15 cellular contexts compared by ENCODE assay signal in genomic region chr7:66348959-66349358, GRCh38.
DNase-seq lines count a peak whose midpoint lies in the region; ATAC-seq, FAIRE-seq and TF ChIP-seq lines count a peak whose summit lies in the region.
"Had no signal": no experiment of that assay in that cellular context is flagged by ENCODE, and none has a peak within 500 bp of the region (broad histone marks: within the 10 kb centered on the region; RNA-seq: fewer than 3 reads in every experiment).

No MANE protein-coding gene starts in this region.

- no TSS peak for BruUV-seq in HepG2 (replicated peaks; lab: Mats Ljungman, UMichigan)

- no peak for FAIRE-seq in HepG2 (lab: Jason Lieb, UNC)

- H3K36me3 ChIP-seq in neutrophil (no peaks in the 10 kb centered on the region), HepG2 (replicated peaks in 1 of 2; ENCODE audit: control insufficient read depth in 1 of 2, insufficient read depth in 2 of 2, low read length in 2 of 2) (peaks cover 1% of the 10 kb centered on the region in 2 experiments; a peak in 1 of 5 replicates)
- H3K36me3 ChIP-seq: esophagus muscularis mucosa had no signal

- peak overlapping the region; percentile 13 for H3K27ac ChIP-seq in epithelial cell of prostate
- H3K27ac ChIP-seq in neutrophil, result peak overlapping the region; percentile 91
- H3K27ac ChIP-seq in HepG2 (ENCODE audit: extremely low read length, insufficient read depth, low read length), result no peak overlapping the region

- no peaks in the 10 kb centered on the region for H3K9me3 ChIP-seq in neutrophil
- no peaks in the 10 kb centered on the region for H3K9me3 ChIP-seq in HepG2 (ENCODE audit: low read length)
- H3K9me3 ChIP-seq: testis had no signal

- peak; percentile 95 for DNase-seq in GF-D8 (lab: John Stamatoyannopoulos, UW)
- peak; percentile 56 for DNase-seq in RPMI8226
- no peak for DNase-seq in epithelial cell of prostate (ENCODE audit: low read depth, low spot score)
- no peak for DNase-seq in kidney tubule cell (ENCODE audit: low spot score)
- DNase-seq in stimulated activated CD4-positive, alpha-beta T cell treated with anti-CD3 and anti-CD28 coated beads, Interleukin-1b, Interleukin-23, amount 100 ng/mL, for 48 hours, result no peak
- DNase-seq in HepG2 (ENCODE audit: low spot score), result no peak
- no peak for DNase-seq in RKO (ENCODE audit: low spot score)
- DNase-seq: activated CD4-positive, alpha-beta T cell treated with anti-CD3 and anti-CD28 coated beads, Interleukin-2, amount 50 U/mL, for 1 hour; activated T-cell treated with anti-CD3 and anti-CD28 coated beads, Interleukin-2, amount 50 U/mL, for 4 hours; DND-41; NCI-H1092; T-helper 1 cell; testis had no signal

- H3K4me1 ChIP-seq in neutrophil (ENCODE audit: control insufficient read depth in 1 of 2, insufficient read depth in 1 of 2, low read depth in 1 of 2, low read length in 1 of 2), result peaks cover 31 to 32% of the 10 kb centered on the region in 2 experiments
- peaks cover 26% of the 10 kb centered on the region for H3K4me1 ChIP-seq in HepG2 (ENCODE audit: insufficient read depth, low read length)

- no peak overlapping the region for H3K9ac ChIP-seq in HepG2 (ENCODE audit: insufficient read depth, low read depth, low read length)

- POLR2A ChIA-PET in HepG2 (lab: Yijun Ruan, JAX), result no interaction called here

- no peak overlapping the region for H3K4me2 ChIP-seq in HepG2 (ENCODE audit: low read depth, low read length)

- no peak for TF ChIP-seq RAD21 in HepG2 (CRISPR knock-in tag; IDR thresholded peaks at IDR 0.05)

- CTCF ChIA-PET in HepG2 (lab: Yijun Ruan, JAX; ENCODE audit: low intra/inter-chr PET ratio, low total read pairs), result no interaction called here

- H4K20me1 ChIP-seq in HepG2 (ENCODE audit: insufficient read depth, low read length), result no peaks in the 10 kb centered on the region

- no peak for TF ChIP-seq POLR2A in HepG2 (IDR thresholded peaks at IDR 0.05; ENCODE audit: insufficient read depth in 1 of 2, low read depth in 2 of 2, low read length in 2 of 2)

- in situ Hi-C loops in HepG2 (cut with HindIII; ENCODE audit: extremely low pct_ligation_motif_present, low pct_unique_long_range_greater_than_20kb), result no loop called here

- 93% methylated on average over 6 of the region's 6 CpGs for WGBS in HepG2 (ENCODE audit: low lambda C conversion rate)

- TF ChIP-seq EP300 in HepG2 (IDR thresholded peaks at IDR 0.05; ENCODE audit: low read depth in 2 of 2, low read length in 2 of 2) (no peak), HepG2 (CRISPR knock-in tag; IDR thresholded peaks at IDR 0.05; ENCODE audit: borderline replicate concordance) (no peak)

- no peak for ATAC-seq in HepG2
- ATAC-seq: activated T-cell treated with anti-CD3 and anti-CD28 coated beads, Interleukin-2, amount 50 U/mL, for 4 hours had no signal

- H3K27me3 ChIP-seq in neutrophil (no peaks in the 10 kb centered on the region), HepG2 (ENCODE audit: control insufficient read depth in 1 of 2, insufficient read depth in 2 of 2, low read length in 2 of 2) (no peaks in the 10 kb centered on the region)
- H3K27me3 ChIP-seq: esophagus muscularis mucosa, testis had no signal

- intact Hi-C loops in HepG2 (cut with micrococcal nuclease; ENCODE audit: unreplicated experiment), result no loop called here

- H3K4me3 ChIP-seq in neutrophil (ENCODE audit: low read depth in 1 of 2, low read length in 1 of 2), result peak overlapping the region; percentile 13 to 51
- H3K4me3 ChIP-seq in HepG2 (replicated peaks in 1 of 3; ENCODE audit: insufficient read depth in 1 of 3, low read depth in 2 of 3, low read length in 3 of 3), result no peak overlapping the region
- H3K4me3 ChIP-seq: esophagus muscularis mucosa, testis had no signal

- no peaks in the 10 kb centered on the region for H3K79me2 ChIP-seq in HepG2 (ENCODE audit: insufficient read depth, low read length)

- H2AFZ ChIP-seq in HepG2 (ENCODE audit: low read length), result no peak overlapping the region

- TF ChIP-seq CTCF in neutrophil (IDR thresholded peaks at IDR 0.05) (no peak), HepG2 (CRISPR knock-in tag; IDR thresholded peaks at IDR 0.05) (no peak)

TF ChIP-seq in HepG2, 621 proteins besides CTCF, POLR2A, EP300 and RAD21 (continues in another document):
- TF ChIP-seq PRMT3 (CRISPR knock-in tag; IDR thresholded peaks at IDR 0.05; ENCODE audit: borderline replicate concordance, low read depth) (no peak), GRHL1 (CRISPR knock-in tag; conservative IDR thresholded peaks at IDR 0.05) (no peak), SRY (CRISPR knock-in tag; IDR thresholded peaks at IDR 0.05) (no peak), ZFYVE20 (CRISPR knock-in tag; IDR thresholded peaks at IDR 0.05; ENCODE audit: borderline replicate concordance, low read depth) (no peak), NFRKB (IDR thresholded peaks at IDR 0.05) (no peak), ZNF691 (CRISPR knock-in tag; IDR thresholded peaks at IDR 0.05; ENCODE audit: borderline replicate concordance, low read depth) (no peak), TEAD3 (CRISPR knock-in tag; optimal IDR thresholded peaks at IDR 0.05; ENCODE audit: borderline replicate concordance) (no peak), JUND (CRISPR knock-in tag; IDR thresholded peaks at IDR 0.05) (no peak), ZSCAN30 (CRISPR knock-in tag; IDR thresholded peaks at IDR 0.05) (no peak), ZNF431 (CRISPR knock-in tag; IDR thresholded peaks at IDR 0.05; ENCODE audit: borderline replicate concordance, low read depth) (no peak)
- TF ChIP-seq, protein P1, sequence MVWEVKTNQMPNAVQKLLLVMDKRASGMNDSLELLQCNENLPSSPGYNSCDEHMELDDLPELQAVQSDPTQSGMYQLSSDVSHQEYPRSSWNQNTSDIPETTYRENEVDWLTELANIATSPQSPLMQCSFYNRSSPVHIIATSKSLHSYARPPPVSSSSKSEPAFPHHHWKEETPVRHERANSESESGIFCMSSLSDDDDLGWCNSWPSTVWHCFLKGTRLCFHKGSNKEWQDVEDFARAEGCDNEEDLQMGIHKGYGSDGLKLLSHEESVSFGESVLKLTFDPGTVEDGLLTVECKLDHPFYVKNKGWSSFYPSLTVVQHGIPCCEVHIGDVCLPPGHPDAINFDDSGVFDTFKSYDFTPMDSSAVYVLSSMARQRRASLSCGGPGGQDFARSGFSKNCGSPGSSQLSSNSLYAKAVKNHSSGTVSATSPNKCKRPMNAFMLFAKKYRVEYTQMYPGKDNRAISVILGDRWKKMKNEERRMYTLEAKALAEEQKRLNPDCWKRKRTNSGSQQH (CRISPR knock-in tag; IDR thresholded peaks at IDR 0.05; ENCODE audit: low read depth), result no peak
- TF ChIP-seq, protein P2, sequence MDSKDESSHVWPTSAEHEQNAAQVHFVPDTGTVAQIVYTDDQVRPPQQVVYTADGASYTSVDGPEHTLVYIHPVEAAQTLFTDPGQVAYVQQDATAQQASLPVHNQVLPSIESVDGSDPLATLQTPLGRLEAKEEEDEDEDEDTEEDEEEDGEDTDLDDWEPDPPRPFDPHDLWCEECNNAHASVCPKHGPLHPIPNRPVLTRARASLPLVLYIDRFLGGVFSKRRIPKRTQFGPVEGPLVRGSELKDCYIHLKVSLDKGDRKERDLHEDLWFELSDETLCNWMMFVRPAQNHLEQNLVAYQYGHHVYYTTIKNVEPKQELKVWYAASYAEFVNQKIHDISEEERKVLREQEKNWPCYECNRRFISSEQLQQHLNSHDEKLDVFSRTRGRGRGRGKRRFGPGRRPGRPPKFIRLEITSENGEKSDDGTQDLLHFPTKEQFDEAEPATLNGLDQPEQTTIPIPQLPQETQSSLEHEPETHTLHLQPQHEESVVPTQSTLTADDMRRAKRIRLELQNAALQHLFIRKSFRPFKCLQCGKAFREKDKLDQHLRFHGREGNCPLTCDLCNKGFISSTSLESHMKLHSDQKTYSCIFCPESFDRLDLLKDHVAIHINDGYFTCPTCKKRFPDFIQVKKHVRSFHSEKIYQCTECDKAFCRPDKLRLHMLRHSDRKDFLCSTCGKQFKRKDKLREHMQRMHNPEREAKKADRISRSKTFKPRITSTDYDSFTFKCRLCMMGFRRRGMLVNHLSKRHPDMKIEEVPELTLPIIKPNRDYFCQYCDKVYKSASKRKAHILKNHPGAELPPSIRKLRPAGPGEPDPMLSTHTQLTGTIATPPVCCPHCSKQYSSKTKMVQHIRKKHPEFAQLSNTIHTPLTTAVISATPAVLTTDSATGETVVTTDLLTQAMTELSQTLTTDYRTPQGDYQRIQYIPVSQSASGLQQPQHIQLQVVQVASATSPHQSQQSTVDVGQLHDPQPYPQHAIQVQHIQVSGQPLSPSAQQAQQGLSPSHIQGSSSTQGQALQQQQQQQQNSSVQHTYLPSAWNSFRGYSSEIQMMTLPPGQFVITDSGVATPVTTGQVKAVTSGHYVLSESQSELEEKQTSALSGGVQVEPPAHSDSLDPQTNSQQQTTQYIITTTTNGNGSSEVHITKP (CRISPR knock-in tag; IDR thresholded peaks at IDR 0.05; ENCODE audit: low read depth), result no peak

Comparison
In these comparisons a context has a peak if more than half of its experiments do, and no peak if none do; other contexts are left out.
1. DNase-seq: peak in GF-D8 (single experiment) and RPMI8226 (single experiment); none in epithelial cell of prostate (single experiment), kidney tubule cell (single experiment), stimulated activated CD4-positive, alpha-beta T cell treated with anti-CD3 and anti-CD28 coated beads, Interleukin-1b, Interleukin-23, amount 100 ng/mL, for 48 hours (single experiment), HepG2 (single experiment) and RKO (single experiment).
2. H3K4me3 ChIP-seq: peak in neutrophil (2 of 2); none in HepG2 (0 of 3).